8 cellular contexts compared by ENCODE assay signal in genomic region chr7:131945313-131945831, GRCh38.
A peak's percentile ranks its signal among the peaks of the same experiment; 100 is the strongest.
DNase-seq lines count a peak whose midpoint lies in the region; ATAC-seq, FAIRE-seq and TF ChIP-seq lines count a peak whose summit lies in the region.

No MANE protein-coding gene starts in this region.

- H3K36me3 ChIP-seq in GM12878 (ENCODE audit: control insufficient read depth in 2 of 2, insufficient read depth in 2 of 2, low read length in 1 of 2) (no peaks in the 10 kb centered on the region), keratinocyte (ENCODE audit: control insufficient read depth in 2 of 2, extremely low read depth in 1 of 2, insufficient read depth in 2 of 2, low read length in 2 of 2) (no peaks in the 10 kb centered on the region)

- SMC1A ChIA-PET in GM12878 (lab: Charles Lee; ENCODE audit: uncharacterized antibody, unreplicated experiment), result interaction anchor here (0.7 to 2.7 kb wide), 4 partner anchors 85 to 635 kb away, joined by 3 to 8 read pairs (median 3); no protein-coding TSS in a partner anchor

- H3K27me3 Mint-ChIP-seq in activated CD4-positive, alpha-beta T cell treated with anti-CD3 and anti-CD28 coated beads for 36 hours, result peaks cover 36% of the 10 kb centered on the region

- H3K4me3 Mint-ChIP-seq in activated CD4-positive, alpha-beta T cell treated with anti-CD3 and anti-CD28 coated beads for 36 hours, result no peak overlapping the region

- peak; percentile 76 for TF ChIP-seq RAD21 in GM12878 (IDR thresholded peaks at IDR 0.05; ENCODE audit: insufficient read depth, low read depth, low read length)

- H2AFZ ChIP-seq in GM12878 (ENCODE audit: control insufficient read depth, low read depth, low read length) (no peak overlapping the region), keratinocyte (ENCODE audit: control insufficient read depth, low read length) (no peak overlapping the region)

- no peaks in the 10 kb centered on the region for H3K9me3 Mint-ChIP-seq in activated CD4-positive, alpha-beta T cell treated with anti-CD3 and anti-CD28 coated beads for 36 hours (ENCODE audit: low read depth)

- H3K9me3 ChIP-seq in GM12878 (replicated peaks; ENCODE audit: control insufficient read depth, insufficient read depth, low read length) (no peaks in the 10 kb centered on the region; the same call in 2 of the 3 replicates), keratinocyte (ENCODE audit: control insufficient read depth, low read depth, low read length) (no peaks in the 10 kb centered on the region)

- in situ Hi-C loops in GM12878 (cut with MboI), result no loop called here

- dilution Hi-C loops in keratinocyte (cut with MboI; ENCODE audit: extremely low pct_ligation_motif_present, low sequenced_read_pairs), result no loop called here

- TF ChIP-seq CTCF in GM12878 (IDR thresholded peaks at IDR 0.05 in 2 of 3, conservative IDR thresholded peaks at IDR 0.05 in 1 of 3; ENCODE audit: control insufficient read depth in 2 of 3, extremely low read depth in 1 of 3, insufficient read depth in 1 of 3, low read depth in 3 of 3, low read length in 3 of 3) (peak; percentile 64 to 76 (median 67)), keratinocyte (optimal IDR thresholded peaks at IDR 0.05 in 1 of 3, IDR thresholded peaks at IDR 0.05 in 1 of 3, conservative IDR thresholded peaks at IDR 0.05 in 1 of 3; ENCODE audit: extremely low read depth in 1 of 3, insufficient read depth in 2 of 3, low read length in 3 of 3) (peak; percentile 62 to 96 (median 72))

- H3K4me1 ChIP-seq in GM12878 (ENCODE audit: control insufficient read depth, insufficient read depth, low read length), result no peaks in the 10 kb centered on the region; the same call in 1 of the 2 replicates
- no peaks in the 10 kb centered on the region for H3K4me1 ChIP-seq in keratinocyte (ENCODE audit: control insufficient read depth, extremely low read depth, insufficient read depth, low read length)

- H3K9ac ChIP-seq in GM12878 (ENCODE audit: control insufficient read depth, insufficient read depth, low read length), result no peak overlapping the region
- H3K9ac ChIP-seq in keratinocyte (ENCODE audit: control insufficient read depth, extremely low read depth, insufficient read depth, low read length), result no peak overlapping the region

- H3K9me1 ChIP-seq in keratinocyte (ENCODE audit: control insufficient read depth, extremely low read depth, insufficient read depth, low read length), result no peaks in the 10 kb centered on the region

- RAD21 ChIA-PET in GM12878 (lab: Charles Lee; ENCODE audit: unreplicated experiment), result interaction anchor here (0.9 to 1.1 kb wide), 4 partner anchors 86 to 635 kb away, joined by 3 to 4 read pairs (median 4); no protein-coding TSS in a partner anchor

- H4K20me1 ChIP-seq in GM12878 (ENCODE audit: control insufficient read depth, insufficient read depth) (no peaks in the 10 kb centered on the region), keratinocyte (ENCODE audit: control insufficient read depth, extremely low read depth, insufficient read depth, low read length) (no peaks in the 10 kb centered on the region)

- peak; percentile 69 for DNase-seq in activated CD4-positive, alpha-beta T cell treated with anti-CD3 and anti-CD28 coated beads for 36 hours
- DNase-seq in activated CD4-positive, alpha-beta T cell treated with anti-CD3 and anti-CD28 coated beads for 1 hour, result no peak
- DNase-seq in NCI-H82 (lab: John Stamatoyannopoulos, UW) (peak; percentile 87), GM12878 (ENCODE audit: low read depth, low spot score) (no peak), keratinocyte (ENCODE audit: low read depth, low spot score) (no peak)
- DNase-seq in stimulated activated CD4-positive, alpha-beta T cell treated with anti-CD3 and anti-CD28 coated beads, Interleukin-1b, Interleukin-23, amount 100 ng/mL, for 48 hours, result peak; percentile 27

- no peaks in the 10 kb centered on the region for H3K4me1 Mint-ChIP-seq in activated CD4-positive, alpha-beta T cell treated with anti-CD3 and anti-CD28 coated beads for 36 hours

- CTCF ChIA-PET in activated CD4-positive, alpha-beta T cell treated with anti-CD3 and anti-CD28 coated beads for 36 hours (lab: Charles Lee), result interaction anchor here (0.6 to 1.1 kb wide), 5 partner anchors 18 to 635 kb away, joined by 3 to 5 read pairs (median 4); no protein-coding TSS in a partner anchor
- CTCF ChIA-PET in GM12878 (lab: Yijun Ruan, JAX), result interaction anchor here (0.6 to 2.4 kb wide), 9 partner anchors 16 to 635 kb away, joined by 3 to 11 read pairs (median 3); no protein-coding TSS in a partner anchor

- no peak for TF ChIP-seq POLR2A in GM12878 (IDR thresholded peaks at IDR 0.05; ENCODE audit: low read depth, low read length)

- POLR2A ChIA-PET in activated CD4-positive, alpha-beta T cell treated with anti-CD3 and anti-CD28 coated beads for 36 hours (lab: Charles Lee), result no interaction called here
- POLR2A ChIA-PET in GM12878 (lab: Charles Lee), result no interaction called here

- no peaks in the 10 kb centered on the region for H3K79me2 ChIP-seq in GM12878 (ENCODE audit: control insufficient read depth, insufficient read depth, low read length)
- H3K79me2 ChIP-seq in keratinocyte (ENCODE audit: control insufficient read depth, insufficient read depth, low read length), result no peaks in the 10 kb centered on the region

- WGBS in GM12878 (ENCODE audit: insufficient coverage, insufficient replicate concordance, low lambda C conversion rate, missing lambda C conversion rate), result 18% methylated on average over 31 of the region's 38 CpGs

- no peaks in the 10 kb centered on the region for H3K36me3 Mint-ChIP-seq in activated CD4-positive, alpha-beta T cell treated with anti-CD3 and anti-CD28 coated beads for 36 hours (ENCODE audit: low read depth)

- no peak overlapping the region for H3K27ac Mint-ChIP-seq in activated CD4-positive, alpha-beta T cell treated with anti-CD3 and anti-CD28 coated beads for 36 hours

- peak; percentile 64 for ATAC-seq in activated CD4-positive, alpha-beta T cell treated with anti-CD3 and anti-CD28 coated beads for 36 hours
- ATAC-seq in HG03135 (IDR thresholded peaks at IDR 0.05; ENCODE audit: unreplicated experiment) (peak; percentile 67), GM12878 (peak; percentile 91), HG03097 (IDR thresholded peaks at IDR 0.05; ENCODE audit: low FRiP score, unreplicated experiment) (no peak)

- no TSS peak for BruUV-seq in GM12878 (replicated peaks; lab: Mats Ljungman, UMichigan)

- H3K27ac ChIP-seq in GM12878 (ENCODE audit: control insufficient read depth, insufficient read depth) (no peak overlapping the region), keratinocyte (ENCODE audit: control insufficient read depth, insufficient read depth, low read length) (no peak overlapping the region)

- intact Hi-C loops in activated CD4-positive, alpha-beta T cell treated with anti-CD3 and anti-CD28 coated beads for 36 hours (cut with DNase I, micrococcal nuclease), result loop anchor here (1.0 to 5.0 kb wide), 3 partner anchors 104 to 635 kb away; no protein-coding TSS in a partner anchor
- intact Hi-C loops in GM12878 (cut with micrococcal nuclease; ENCODE audit: unreplicated experiment), result loop anchor here (1.0 to 10.0 kb wide), 4 partner anchors 86 to 639 kb away; no protein-coding TSS in a partner anchor

- no peak overlapping the region for H3K4me3 ChIP-seq in GM12878
- H3K4me3 ChIP-seq in keratinocyte (ENCODE audit: control insufficient read depth in 2 of 3, extremely low read depth in 1 of 3, insufficient read depth in 2 of 3, low read depth in 1 of 3, low read length in 3 of 3), result no peak overlapping the region

- H3K27me3 ChIP-seq in GM12878 (replicated peaks in 1 of 2; ENCODE audit: control insufficient read depth in 2 of 2, insufficient read depth in 2 of 2, low read length in 1 of 2), result peaks cover 1 to 3% of the 10 kb centered on the region in 2 experiments; a peak in 1 of 4 replicates
- peaks cover 42% of the 10 kb centered on the region for H3K27me3 ChIP-seq in keratinocyte (ENCODE audit: control insufficient read depth, extremely low read depth, insufficient read depth, low read length)

- no peak for TF ChIP-seq EP300 in GM12878 (IDR thresholded peaks at IDR 0.05; ENCODE audit: borderline replicate concordance in 1 of 2, control insufficient read depth in 1 of 2, low read depth in 2 of 2, low read length in 2 of 2)

- no peak for FAIRE-seq in GM12878 (lab: Jason Lieb, UNC)
- no peak for FAIRE-seq in keratinocyte (lab: Jason Lieb, UNC)

- H3K4me2 ChIP-seq in GM12878 (ENCODE audit: control insufficient read depth, insufficient read depth) (no peak overlapping the region; the same call in none of the 2 replicates), keratinocyte (ENCODE audit: control insufficient read depth, extremely low read depth, insufficient read depth, low read depth, low read length) (peak overlapping the region; percentile 23)

TF ChIP-seq in GM12878, 131 proteins besides CTCF, POLR2A, EP300 and RAD21 (continues in another document):
- no peak for TF ChIP-seq EZH2 (IDR thresholded peaks at IDR 0.05; ENCODE audit: borderline replicate concordance, control insufficient read depth, low read depth, low read length)
- TF ChIP-seq CBFB (IDR thresholded peaks at IDR 0.05; ENCODE audit: low read depth), result no peak
- no peak for TF ChIP-seq BACH1 (IDR thresholded peaks at IDR 0.05; ENCODE audit: borderline replicate concordance)
- TF ChIP-seq SMC3 (IDR thresholded peaks at IDR 0.05; ENCODE audit: borderline replicate concordance, low read length), result peak; percentile 63
- no peak for TF ChIP-seq CBX5 (IDR thresholded peaks at IDR 0.05; ENCODE audit: low read depth)
- TF ChIP-seq YY1 (IDR thresholded peaks at IDR 0.05; ENCODE audit: low read depth, low read length), result 0 out of 2 replicates have a peak, but pooled peaks have one; percentile 43
- TF ChIP-seq BCL11A (IDR thresholded peaks at IDR 0.05; ENCODE audit: low read depth, low read length), result no peak
- TF ChIP-seq TBL1XR1 (IDR thresholded peaks at IDR 0.05; ENCODE audit: low read depth, low read length), result no peak
- no peak for TF ChIP-seq ZNF217 (IDR thresholded peaks at IDR 0.05)
- TF ChIP-seq MEF2A (IDR thresholded peaks at IDR 0.05; ENCODE audit: insufficient read depth, low read depth, low read length), result no peak
- TF ChIP-seq, protein P1, sequence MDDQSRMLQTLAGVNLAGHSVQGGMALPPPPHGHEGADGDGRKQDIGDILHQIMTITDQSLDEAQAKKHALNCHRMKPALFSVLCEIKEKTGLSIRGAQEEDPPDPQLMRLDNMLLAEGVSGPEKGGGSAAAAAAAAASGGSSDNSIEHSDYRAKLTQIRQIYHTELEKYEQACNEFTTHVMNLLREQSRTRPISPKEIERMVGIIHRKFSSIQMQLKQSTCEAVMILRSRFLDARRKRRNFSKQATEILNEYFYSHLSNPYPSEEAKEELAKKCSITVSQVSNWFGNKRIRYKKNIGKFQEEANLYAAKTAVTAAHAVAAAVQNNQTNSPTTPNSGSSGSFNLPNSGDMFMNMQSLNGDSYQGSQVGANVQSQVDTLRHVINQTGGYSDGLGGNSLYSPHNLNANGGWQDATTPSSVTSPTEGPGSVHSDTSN (IDR thresholded peaks at IDR 0.05; ENCODE audit: insufficient replicate concordance, low read depth, low read length), result no peak

Comparison
In these comparisons a context has a peak if more than half of its experiments do, and no peak if none do; other contexts are left out.
1. DNase-seq: peak in activated CD4-positive, alpha-beta T cell treated with anti-CD3 and anti-CD28 coated beads for 36 hours (single experiment), NCI-H82 (single experiment) and stimulated activated CD4-positive, alpha-beta T cell treated with anti-CD3 and anti-CD28 coated beads, Interleukin-1b, Interleukin-23, amount 100 ng/mL, for 48 hours (single experiment); none in activated CD4-positive, alpha-beta T cell treated with anti-CD3 and anti-CD28 coated beads for 1 hour (single experiment), GM12878 (single experiment) and keratinocyte (single experiment).